8 cellular contexts compared by ENCODE assay signal in genomic region chr13:48533207-48533499, GRCh38. TPM values are rescaled to one million over a fixed set of nuclear protein-coding genes. Genes with fewer than 3 reads are reported as not detected.
A peak's percentile ranks its signal among the peaks of the same experiment; 100 is the strongest.
DNase-seq lines count a peak whose midpoint lies in the region; ATAC-seq and TF ChIP-seq lines count a peak whose summit lies in the region.

No MANE protein-coding gene starts in this region.

- no peak for ATAC-seq in GM21717 (IDR thresholded peaks at IDR 0.05; ENCODE audit: unreplicated experiment)

- peaks cover 17% of the 10 kb centered on the region for H3K4me1 ChIP-seq in neural progenitor cell

- intact Hi-C loops in CD14-positive monocyte (cut with micrococcal nuclease): loop anchor here (5.0 to 10.0 kb wide), 2 partner anchors 44 to 208 kb away; no protein-coding TSS in a partner anchor

- H3K4me2 ChIP-seq in neural progenitor cell: peak overlapping the region; percentile 85

- H2AFZ ChIP-seq in neural progenitor cell (replicated peaks): peak overlapping the region; percentile 91

- peak overlapping the region; percentile 89 for H3K27ac ChIP-seq in neural progenitor cell

- H3K27me3 ChIP-seq in neural progenitor cell: no peaks in the 10 kb centered on the region

- H3K4me1 Mint-ChIP-seq in CD14-positive monocyte (peaks cover 71% of the 10 kb centered on the region), neural progenitor cell (peaks cover 20% of the 10 kb centered on the region)

- H3K9me3 Mint-ChIP-seq in CD14-positive monocyte (peaks cover 3 to 15% (median 12%) of the 10 kb centered on the region in 7 donors), neural progenitor cell (no peaks in the 10 kb centered on the region)

- H3K9ac ChIP-seq in neural progenitor cell: peak overlapping the region; percentile 53

- H4K20me1 ChIP-seq in neural progenitor cell (ENCODE audit: low read depth): no peaks in the 10 kb centered on the region

- H3K4me3 ChIP-seq in epithelial cell of proximal tubule (ENCODE audit: low read depth, low read length): peak overlapping the region; percentile 92
- H3K4me3 ChIP-seq in neural progenitor cell: peak overlapping the region; percentile 52

- no peaks in the 10 kb centered on the region for H3K36me3 ChIP-seq in neural progenitor cell

- peaks cover 42% of the 10 kb centered on the region for H3K79me2 ChIP-seq in neural progenitor cell (ENCODE audit: low read depth)

- no peak for TF ChIP-seq CTCF in CD14-positive monocyte (IDR thresholded peaks at IDR 0.05)
- no peak for TF ChIP-seq CTCF in epithelial cell of proximal tubule (conservative IDR thresholded peaks at IDR 0.05; ENCODE audit: low read depth, low read length)
- TF ChIP-seq CTCF in neural progenitor cell (IDR thresholded peaks at IDR 0.05): no peak

- H3F3A ChIP-seq in neural progenitor cell (ENCODE audit: low read depth): peaks cover 16% of the 10 kb centered on the region

- no peak for DNase-seq in CD14-positive monocyte (ENCODE audit: low spot score)
- DNase-seq in RPMI8226: peak; percentile 4
- no peak for DNase-seq in epithelial cell of proximal tubule (ENCODE audit: low read depth)
- DNase-seq in neural progenitor cell (ENCODE audit: low spot score): no peak
- no peak for DNase-seq in NK-92 (lab: John Stamatoyannopoulos, UW; ENCODE audit: unreplicated experiment)
- no peak for DNase-seq in globus pallidus (ENCODE audit: low spot score)
- DNase-seq in stimulated activated CD4-positive, alpha-beta T cell treated with anti-CD3 and anti-CD28 coated beads, Interleukin-2, amount 100 ng/mL, for 48 hours: no peak

- H3K4me3 Mint-ChIP-seq in CD14-positive monocyte: peak overlapping the region; percentile 80 to 91
- H3K4me3 Mint-ChIP-seq in neural progenitor cell: peak overlapping the region; percentile 92

- no peaks in the 10 kb centered on the region for H3K9me3 ChIP-seq in neural progenitor cell (ENCODE audit: low read depth)

- H3K27ac Mint-ChIP-seq in CD14-positive monocyte (peak overlapping the region; percentile 95 to 99 (median 97)), neural progenitor cell (peak overlapping the region; percentile 86)

- H3K27me3 Mint-ChIP-seq in CD14-positive monocyte (ENCODE audit: low read depth in 3 of 3): no peaks in the 10 kb centered on the region
- no peaks in the 10 kb centered on the region for H3K27me3 Mint-ChIP-seq in neural progenitor cell (ENCODE audit: insufficient read depth, low read depth)

- peaks cover 23 to 28% of the 10 kb centered on the region in 2 donors for H3K36me3 Mint-ChIP-seq in CD14-positive monocyte
- no peaks in the 10 kb centered on the region for H3K36me3 Mint-ChIP-seq in neural progenitor cell

RNA-seq across cellular contexts. Expression of gene RCBTB2, which starts 0.3 kb away (rescaled TPM):
- polyA plus RNA-seq in CD14-positive monocyte: 100 to 1,000 TPM in 1 of 2 donors, 10 to 100 TPM in 1; 64.4 to 100 TPM
- total RNA-seq in epithelial cell of proximal tubule: 2.9 and 3.5 TPM in 2 replicates
- total RNA-seq in neural progenitor cell (ENCODE audit: low replicate concordance): 34.8 and 38.4 TPM in 2 replicates
